8 cellular contexts compared by ENCODE assay signal in genomic region chr12:107320031-107320928, GRCh38.
DNase-seq lines count a peak whose midpoint lies in the region; ATAC-seq and TF ChIP-seq lines count a peak whose summit lies in the region.

No MANE protein-coding gene starts in this region.

- no peak overlapping the region for H4K5ac ChIP-seq in mesendoderm (ENCODE audit: low read length)

- H3K4me3 ChIP-seq in HUES64 (ENCODE audit: low read length) (peak overlapping the region; percentile 64), colonic mucosa (peak overlapping the region; percentile 54), mesendoderm (ENCODE audit: low read length) (peak overlapping the region; percentile 37)

- H3K79me1 ChIP-seq in mesendoderm (ENCODE audit: low read length): no peaks in the 10 kb centered on the region

- no peak overlapping the region for H3K18ac ChIP-seq in mesendoderm (ENCODE audit: low read length)

- H3K27ac Mint-ChIP-seq in activated CD4-positive, alpha-beta T cell treated with anti-CD3 and anti-CD28 coated beads for 36 hours: peak overlapping the region; percentile 95

- no peaks in the 10 kb centered on the region for H3K36me3 Mint-ChIP-seq in activated CD4-positive, alpha-beta T cell treated with anti-CD3 and anti-CD28 coated beads for 36 hours (ENCODE audit: low read depth)

- H2BK5ac ChIP-seq in mesendoderm (ENCODE audit: low read length): no peak overlapping the region

- H3K4me2 ChIP-seq in mesendoderm (ENCODE audit: low read length): peak overlapping the region; percentile 67

- H4K8ac ChIP-seq in mesendoderm (ENCODE audit: low read depth, low read length): no peak overlapping the region

- H3K4me1 ChIP-seq in HUES64 (ENCODE audit: insufficient read depth, low read length) (peaks cover 4% of the 10 kb centered on the region), colonic mucosa (peaks cover 14% of the 10 kb centered on the region), mesendoderm (ENCODE audit: control insufficient read depth, low read depth, low read length) (no peaks in the 10 kb centered on the region)

- peaks cover 45% of the 10 kb centered on the region for H3K4me1 Mint-ChIP-seq in activated CD4-positive, alpha-beta T cell treated with anti-CD3 and anti-CD28 coated beads for 36 hours

- H3K27me3 ChIP-seq in HUES64 (ENCODE audit: insufficient read depth, low read length) (peaks cover 64% of the 10 kb centered on the region), colonic mucosa (peaks cover 34% of the 10 kb centered on the region), mesendoderm (ENCODE audit: insufficient read depth, low read length, poor library complexity) (no peaks in the 10 kb centered on the region)

- CTCF ChIA-PET in activated CD4-positive, alpha-beta T cell treated with anti-CD3 and anti-CD28 coated beads for 36 hours (lab: Charles Lee): interaction anchor here (0.7 to 2.4 kb wide), 12 partner anchors 9 to 189 kb away, joined by 3 to 10 read pairs (median 5); no protein-coding TSS in a partner anchor

- no peak overlapping the region for H3K4ac ChIP-seq in mesendoderm (ENCODE audit: low read depth, low read length)

- no peaks in the 10 kb centered on the region for H3K79me2 ChIP-seq in mesendoderm (ENCODE audit: control insufficient read depth, insufficient read depth, low read length)

- no peak overlapping the region for H2BK120ac ChIP-seq in mesendoderm (ENCODE audit: low read depth, low read length)

- DNase-seq in 8988T (peak; percentile 66), colonic mucosa (peak; percentile 44), mesendoderm (peak; percentile 83), MV-4-11 (lab: John Stamatoyannopoulos, UW) (no peak)
- peak; percentile 94 for DNase-seq in activated CD4-positive, alpha-beta T cell treated with anti-CD3 and anti-CD28 coated beads for 36 hours
- DNase-seq in stimulated activated CD8-positive, alpha-beta memory T cell treated with anti-CD3 and anti-CD28 coated beads, Interleukin-2, amount 100 ng/mL, for 48 hours (ENCODE audit: low read depth in 2 of 2): peak; percentile 63 to 71

- H3K9me3 ChIP-seq in HUES64 (ENCODE audit: insufficient read depth, low read depth, low read length) (no peaks in the 10 kb centered on the region), colonic mucosa (no peaks in the 10 kb centered on the region)

- H3K27me3 Mint-ChIP-seq in activated CD4-positive, alpha-beta T cell treated with anti-CD3 and anti-CD28 coated beads for 36 hours: peaks cover 2% of the 10 kb centered on the region

- peak overlapping the region; percentile 86 for H3K4me3 Mint-ChIP-seq in activated CD4-positive, alpha-beta T cell treated with anti-CD3 and anti-CD28 coated beads for 36 hours

- H3K27ac ChIP-seq in HUES64 (ENCODE audit: low read depth, low read length) (no peak overlapping the region), colonic mucosa (no peak overlapping the region), mesendoderm (ENCODE audit: low read depth, low read length) (no peak overlapping the region)

- H2AK5ac ChIP-seq in mesendoderm (ENCODE audit: low read length): no peak overlapping the region

- intact Hi-C loops in activated CD4-positive, alpha-beta T cell treated with anti-CD3 and anti-CD28 coated beads for 36 hours (cut with DNase I, micrococcal nuclease): loop anchor here (1.0 to 10.0 kb wide), 10 partner anchors 32 to 1375 kb away; partner anchors contain the start of genes CRY1 (in 2 of the 2), ISCU (in 1 of the 2), PRDM4 (in 1 of the 2) and PWP1 (in 1 of the 2)
- intact Hi-C loops in colonic mucosa (cut with DNase I): no loop called here

- H3K36me3 ChIP-seq in HUES64 (ENCODE audit: insufficient read depth, low read length) (no peaks in the 10 kb centered on the region), colonic mucosa (no peaks in the 10 kb centered on the region), mesendoderm (ENCODE audit: control insufficient read depth, insufficient read depth, low read length) (no peaks in the 10 kb centered on the region)

- H3K9me3 Mint-ChIP-seq in activated CD4-positive, alpha-beta T cell treated with anti-CD3 and anti-CD28 coated beads for 36 hours (ENCODE audit: low read depth): no peaks in the 10 kb centered on the region

- H3K23ac ChIP-seq in mesendoderm (ENCODE audit: low read length): no peak overlapping the region

- H3K56ac ChIP-seq in mesendoderm (ENCODE audit: low read length): peak overlapping the region; percentile 61

- H3K9ac ChIP-seq in HUES64 (ENCODE audit: low read depth, low read length) (no peak overlapping the region; the same call in 1 of the 2 replicates), colonic mucosa (ENCODE audit: low read depth in 2 of 2, low read length in 2 of 2) (peak overlapping the region in 1 of 2 donors; percentile 12), mesendoderm (ENCODE audit: low read length) (peak overlapping the region; percentile 32)

- POLR2A ChIA-PET in activated CD4-positive, alpha-beta T cell treated with anti-CD3 and anti-CD28 coated beads for 36 hours (lab: Charles Lee): interaction anchor here (0.6 to 1.1 kb wide), 4 partner anchors 9 to 226 kb away, joined by 3 to 4 read pairs (median 4); no protein-coding TSS in a partner anchor

- TF ChIP-seq CTCF in colonic mucosa (IDR thresholded peaks at IDR 0.05): no peak

- ATAC-seq in activated CD4-positive, alpha-beta T cell treated with anti-CD3 and anti-CD28 coated beads for 36 hours: peak; percentile 65
- ATAC-seq in HG02852 (IDR thresholded peaks at IDR 0.05; ENCODE audit: unreplicated experiment): no peak

- 2% methylated on average over 49 of the region's 49 CpGs for WGBS in HUES64
- WGBS in mesendoderm (ENCODE audit: extremely low coverage, insufficient coverage, low lambda C conversion rate): no CpG with 5 or more reads among the region's 49 CpGs

- no peak overlapping the region for H2BK15ac ChIP-seq in mesendoderm (replicated peaks; ENCODE audit: low read depth)
